In the genomic region with DNA sequence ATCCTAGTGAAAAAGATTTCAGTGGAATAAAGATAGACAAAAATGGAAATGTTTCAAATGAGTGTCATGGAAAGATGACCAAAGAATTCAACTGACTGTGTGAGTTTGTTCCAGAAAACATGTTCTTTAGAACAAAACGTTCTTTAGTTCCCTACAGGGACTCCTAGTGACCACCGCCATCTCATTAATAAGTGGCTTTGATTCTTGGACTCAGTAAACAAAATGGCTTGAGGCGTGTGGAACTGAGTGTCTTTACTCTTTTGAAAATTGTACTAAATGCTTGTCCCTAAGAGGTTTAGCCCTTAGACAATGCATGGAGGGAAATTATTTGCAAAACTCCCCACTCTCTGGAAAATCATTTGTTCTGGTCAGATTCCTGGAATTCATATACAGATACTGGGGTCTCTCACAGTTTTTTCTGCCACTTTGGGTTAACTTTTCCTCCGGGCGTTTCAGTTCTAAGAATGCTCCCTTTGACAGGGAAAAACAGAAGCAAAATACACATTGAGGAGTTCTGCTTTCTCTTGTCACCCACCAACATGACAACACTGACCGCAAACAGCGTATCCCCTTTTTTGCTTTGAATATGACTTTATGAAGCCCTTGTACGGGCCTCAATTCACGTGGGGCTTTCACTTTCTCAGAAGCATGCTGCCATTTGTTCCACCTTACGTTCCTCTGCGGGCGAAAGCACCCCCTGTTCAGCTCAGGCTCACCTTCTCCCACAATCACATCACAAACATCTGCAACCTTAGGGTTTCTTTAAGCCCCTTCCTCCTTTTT, we compare ENCODE assay signal across 8 cellular contexts. TPM values are rescaled to one million over a fixed set of nuclear protein-coding genes. Genes with fewer than 3 reads are reported as not detected.
DNase-seq lines count a peak whose midpoint lies in the region; ATAC-seq and TF ChIP-seq lines count a peak whose summit lies in the region.

No MANE protein-coding gene starts in this region.

- no peak for TF ChIP-seq POLR2A in thyroid gland (IDR thresholded peaks at IDR 0.05)

- H3K4me1 Mint-ChIP-seq in activated naive CD4-positive, alpha-beta T cell treated with anti-CD3 and anti-CD28 coated beads, Interleukin-2, amount 10 ng/mL, durations not matched to agents 7 days and 5 days = peaks cover 44% of the 10 kb centered on the region

- peak overlapping the region; percentile 83 for H3K27ac Mint-ChIP-seq in activated naive CD4-positive, alpha-beta T cell treated with anti-CD3 and anti-CD28 coated beads, Interleukin-2, amount 10 ng/mL, durations not matched to agents 7 days and 5 days

- H3K4me3 ChIP-seq in thyroid gland (replicated peaks in 1 of 3) = no peak overlapping the region

- no peaks in the 10 kb centered on the region for H3K36me3 ChIP-seq in thyroid gland

- 74 to 81% methylated on average over 12 of the region's 12 CpGs for WGBS in thyroid gland, 2 donors

- TF ChIP-seq CTCF in thyroid gland (IDR thresholded peaks at IDR 0.05) = no peak

- H3K27me3 ChIP-seq in thyroid gland = no peaks in the 10 kb centered on the region

- H3K9me3 ChIP-seq in thyroid gland = no peaks in the 10 kb centered on the region

- intact Hi-C loops in left cardiac atrium (cut with DNase I) (no loop called here), thyroid gland (cut with DNase I) (no loop called here)

- peak overlapping the region in 2 of 3 donors; percentile 17 to 27 for H3K27ac ChIP-seq in thyroid gland

- peaks cover 2% of the 10 kb centered on the region for H3K9me3 Mint-ChIP-seq in activated naive CD4-positive, alpha-beta T cell treated with anti-CD3 and anti-CD28 coated beads, Interleukin-2, amount 10 ng/mL, durations not matched to agents 7 days and 5 days

- peaks cover 9% of the 10 kb centered on the region for H3K36me3 Mint-ChIP-seq in activated naive CD4-positive, alpha-beta T cell treated with anti-CD3 and anti-CD28 coated beads, Interleukin-2, amount 10 ng/mL, durations not matched to agents 7 days and 5 days

- H3K4me1 ChIP-seq in thyroid gland = peaks cover 4 to 7% of the 10 kb centered on the region in 2 donors

- CTCF ChIA-PET in activated naive CD4-positive, alpha-beta T cell treated with anti-CD3 and anti-CD28 coated beads, Interleukin-2, amount 10 ng/mL, durations not matched to agents 7 days and 5 days (lab: Charles Lee) = no interaction called here

- ATAC-seq in left cardiac atrium = peak; percentile 48 to 72
- ATAC-seq in GM21576 (IDR thresholded peaks at IDR 0.05; ENCODE audit: unreplicated experiment) = no peak
- ATAC-seq in HG02588 (IDR thresholded peaks at IDR 0.05; ENCODE audit: unreplicated experiment) = no peak

- peak overlapping the region; percentile 58 for H3K4me3 Mint-ChIP-seq in activated naive CD4-positive, alpha-beta T cell treated with anti-CD3 and anti-CD28 coated beads, Interleukin-2, amount 10 ng/mL, durations not matched to agents 7 days and 5 days

- DNase-seq in activated naive CD4-positive, alpha-beta T cell treated with anti-CD3 and anti-CD28 coated beads, Interleukin-2, amount 10 ng/mL, durations not matched to agents 7 days and 5 days = peak; percentile 56
- no peak for DNase-seq in activated naive CD4-positive, alpha-beta T cell (lab: John Stamatoyannopoulos, UW)
- DNase-seq in SKM-1 treated with dmso at 0.1 percent for 144 hours (lab: John Stamatoyannopoulos, UW; ENCODE audit: unreplicated experiment) = peak; percentile 91
- no peak for DNase-seq in left cardiac atrium
- DNase-seq in thyroid gland = no peak
- DNase-seq in AG08395 (ENCODE audit: low spot score) = no peak

- H3K27me3 Mint-ChIP-seq in activated naive CD4-positive, alpha-beta T cell treated with anti-CD3 and anti-CD28 coated beads, Interleukin-2, amount 10 ng/mL, durations not matched to agents 7 days and 5 days = no peaks in the 10 kb centered on the region

RNA-seq across cellular contexts. Expression of gene NRROS, which starts 15.3 kb away (rescaled TPM):
- total RNA-seq in left cardiac atrium = 1 to 10 TPM; 5.4 to 6.0 TPM
- total RNA-seq in thyroid gland = 1 to 10 TPM; 1.2 to 3.9 (median 1.7) TPM

RNA-seq across cellular contexts. Expression of gene FBXO45, which starts 55.7 kb away (rescaled TPM):
- total RNA-seq in left cardiac atrium (1 to 10 TPM; 7.9 to 8.4 TPM), thyroid gland (1 to 10 TPM; 4.0 to 8.9 (median 5.7) TPM)

RNA-seq across cellular contexts. Expression of gene WDR53, which starts 55.8 kb away (rescaled TPM):
- total RNA-seq in left cardiac atrium (1 to 10 TPM; 8.8 to 9.4 TPM), thyroid gland (10 to 100 TPM in 1 of 4 donors, 1 to 10 TPM in 3; 3.7 to 13.0 (median 4.4) TPM)

Comparison
In these comparisons a context has a peak if more than half of its experiments do, and no peak if none do; other contexts are left out.
1. DNase-seq: peak in activated naive CD4-positive, alpha-beta T cell treated with anti-CD3 and anti-CD28 coated beads, Interleukin-2, amount 10 ng/mL, durations not matched to agents 7 days and 5 days (single experiment) and SKM-1 treated with dmso at 0.1 percent for 144 hours (single experiment); none in activated naive CD4-positive, alpha-beta T cell (0 of 4), left cardiac atrium (single experiment), thyroid gland (0 of 2) and AG08395 (single experiment).
2. ATAC-seq: peak in left cardiac atrium (2 of 2); none in GM21576 (single experiment) and HG02588 (single experiment).